In genomic region chr17:33124871-33125551, GRCh38 we compare ENCODE assay signal across 1 cellular context.
TF ChIP-seq lines count a peak whose summit lies in the region.

No MANE protein-coding gene starts in this region.

TF ChIP-seq in H1, 55 proteins besides CTCF, POLR2A, EP300 and RAD21 (continued from another document):
- TF ChIP-seq ATF3 (IDR thresholded peaks at IDR 0.05; ENCODE audit: insufficient read depth, low read depth, low read length) = no peak
